In genomic region chr9:136242908-136243525, GRCh38 we compare ENCODE assay signal across 14 cellular contexts. TPM values are rescaled to one million over a fixed set of nuclear protein-coding genes. Genes with fewer than 3 reads are reported as not detected.
DNase-seq lines count a peak whose midpoint lies in the region; ATAC-seq, FAIRE-seq and TF ChIP-seq lines count a peak whose summit lies in the region.
"Had no signal": no experiment of that assay in that cellular context is flagged by ENCODE, and none has a peak within 500 bp of the region (broad histone marks: within the 10 kb centered on the region; RNA-seq: fewer than 3 reads in every experiment).

No MANE protein-coding gene starts in this region.

- no peak overlapping the region for H3K14ac ChIP-seq in trophoblast cell (ENCODE audit: low read length)

- peak in 1 of 2 experiments; percentile 47; a peak in 2 of 4 replicates for TF ChIP-seq RAD21 in K562 (CRISPR knock-in tag; conservative IDR thresholded peaks at IDR 0.05 in 1 of 2, IDR thresholded peaks at IDR 0.05 in 1 of 2)

- H3K36me3 Mint-ChIP-seq in activated T-cell treated with anti-CD3 and anti-CD28 coated beads, Interleukin-2, amount 50 U/mL, for 24 hours (ENCODE audit: low read depth) = peaks cover 60% of the 10 kb centered on the region

- H3K4me3 ChIP-seq in K562 (no peak overlapping the region), trophoblast cell (ENCODE audit: low read depth, low read length) (no peak overlapping the region)
- H3K4me3 ChIP-seq: tibial artery had no signal

- no peak overlapping the region for H2BK120ac ChIP-seq in trophoblast cell (ENCODE audit: insufficient read depth, low read length, poor library complexity)

- H4K91ac ChIP-seq in trophoblast cell (ENCODE audit: low read depth, low read length) = no peak overlapping the region

- H3K79me1 ChIP-seq in trophoblast cell (ENCODE audit: low read length) = no peaks in the 10 kb centered on the region

- WGBS in K562 (ENCODE audit: insufficient coverage, low coverage, missing lambda C conversion rate) = 55% methylated on average over 6 of the region's 6 CpGs
- WGBS in trophoblast cell (ENCODE audit: extremely low coverage, insufficient coverage, insufficient read length) = no CpG with 5 or more reads among the region's 6 CpGs

- no peak overlapping the region for H2AK5ac ChIP-seq in trophoblast cell (ENCODE audit: low read length)

- CTCF ChIA-PET in K562 (lab: Yijun Ruan, JAX; ENCODE audit: low intra/inter-chr PET ratio) = no interaction called here

- H2AFZ ChIP-seq in K562 (ENCODE audit: low read depth, low read length) (no peak overlapping the region), trophoblast cell (ENCODE audit: insufficient read depth, low read length, poor library complexity) (no peak overlapping the region)

- H3K27me3 ChIP-seq in K562 (ENCODE audit: control insufficient read depth in 2 of 2, insufficient read depth in 2 of 2, low read length in 2 of 2) (peaks cover 0 to 13% of the 10 kb centered on the region in 2 experiments; a peak in 2 of 5 replicates), trophoblast cell (ENCODE audit: insufficient read depth, low read length) (no peaks in the 10 kb centered on the region)
- H3K27me3 ChIP-seq: tibial artery had no signal

- TF ChIP-seq EP300 in K562 (IDR thresholded peaks at IDR 0.05; ENCODE audit: low read length) = no peak

- peak; percentile 24 to 49 (median 30); a peak in 3 of 6 replicates for TF ChIP-seq CTCF in K562 (IDR thresholded peaks at IDR 0.05 in 2 of 3, conservative IDR thresholded peaks at IDR 0.05 in 1 of 3; ENCODE audit: insufficient read depth in 2 of 3, low read depth in 1 of 3, low read length in 3 of 3)

- BruUV-seq in K562 (replicated peaks; lab: Mats Ljungman, UMichigan) = no TSS peak

- no peak overlapping the region for H3K23ac ChIP-seq in trophoblast cell (ENCODE audit: low read length)

- peak overlapping the region; percentile 95 for H3K27ac Mint-ChIP-seq in activated T-cell treated with anti-CD3 and anti-CD28 coated beads, Interleukin-2, amount 50 U/mL, for 24 hours

- no peak for DNase-seq in activated T-cell treated with anti-CD3 and anti-CD28 coated beads, Interleukin-2, amount 50 U/mL, for 24 hours
- DNase-seq in activated T-cell treated with anti-CD3 and anti-CD28 coated beads, Interleukin-2, amount 50 U/mL, for 1 hour = no peak
- peak; percentile 84 for DNase-seq in NAMALWA (ENCODE audit: low spot score)
- peak in 1 of 4 experiments; percentile 35 for DNase-seq in K562 (ENCODE audit: extremely low read depth in 1 of 4, low spot score in 3 of 4)
- DNase-seq in trophoblast cell = no peak
- no peak for DNase-seq in HK-2 (ENCODE audit: unreplicated experiment)
- DNase-seq in pons (ENCODE audit: low spot score) = no peak
- DNase-seq: NCI-H2029; SK-N-SH; stimulated activated CD4-positive, alpha-beta T cell treated with anti-CD3 and anti-CD28 coated beads, Interleukin-4, amount 100 ng/mL, for 1 hour; tibial artery had no signal

- H3K4me2 ChIP-seq in K562 (ENCODE audit: insufficient read depth, low read length) = peak overlapping the region; percentile 4; the same call in 1 of the 2 replicates
- no peak overlapping the region for H3K4me2 ChIP-seq in trophoblast cell (ENCODE audit: low read length)

- H2BK12ac ChIP-seq in trophoblast cell (ENCODE audit: low read length) = no peak overlapping the region

- peaks cover 74% of the 10 kb centered on the region for H3K79me2 ChIP-seq in K562 (ENCODE audit: control insufficient read depth, insufficient read depth, low read length)
- H3K79me2 ChIP-seq in trophoblast cell (ENCODE audit: control insufficient read depth, insufficient read depth, low read length, poor library complexity) = no peaks in the 10 kb centered on the region

- H3K9me1 ChIP-seq in K562 (ENCODE audit: control insufficient read depth, insufficient read depth, low read length) = peaks cover 5% of the 10 kb centered on the region

- no peaks in the 10 kb centered on the region for H3K9me3 Mint-ChIP-seq in activated T-cell treated with anti-CD3 and anti-CD28 coated beads, Interleukin-2, amount 50 U/mL, for 24 hours

- no peak overlapping the region for H4K12ac ChIP-seq in trophoblast cell (ENCODE audit: low read depth, low read length)

- ATAC-seq in K562 = peak; percentile 36; the same call in 2 of the 3 replicates
- no peak for ATAC-seq in HG03520 (IDR thresholded peaks at IDR 0.05; ENCODE audit: unreplicated experiment)

- no peak overlapping the region for H3K4ac ChIP-seq in trophoblast cell (ENCODE audit: low read depth, low read length)

- peaks cover 33% of the 10 kb centered on the region for H3K36me3 ChIP-seq in K562 (ENCODE audit: control insufficient read depth, insufficient read depth, low read length)
- H3K36me3 ChIP-seq in trophoblast cell (ENCODE audit: control insufficient read depth in 1 of 2, insufficient read depth in 2 of 2, low read length in 2 of 2) = no peaks in the 10 kb centered on the region
- H3K36me3 ChIP-seq: tibial artery had no signal

- intact Hi-C loops in K562 (cut with micrococcal nuclease) = no loop called here

- FAIRE-seq in K562 (lab: Jason Lieb, UNC) = peak; percentile 55

- POLR2A ChIA-PET in K562 (lab: Yijun Ruan, JAX) = interaction anchor here (0.8 kb wide), 1 partner anchor 13 kb away, joined by 3 read pairs; no protein-coding TSS in a partner anchor

- H3K27me3 Mint-ChIP-seq in activated T-cell treated with anti-CD3 and anti-CD28 coated beads, Interleukin-2, amount 50 U/mL, for 24 hours = no peaks in the 10 kb centered on the region

- peaks cover 44 to 65% of the 10 kb centered on the region in 2 experiments for H3K4me1 ChIP-seq in K562 (replicated peaks in 1 of 2; ENCODE audit: control insufficient read depth in 2 of 2, insufficient read depth in 2 of 2, low read length in 2 of 2)
- H3K4me1 ChIP-seq in trophoblast cell (ENCODE audit: control insufficient read depth in 1 of 2, insufficient read depth in 2 of 2, low read length in 2 of 2) = peaks cover 8 to 11% of the 10 kb centered on the region in 2 experiments

- H3K18ac ChIP-seq in trophoblast cell (ENCODE audit: low read length) = no peak overlapping the region

- peak overlapping the region in 1 of 2 experiments; percentile 7; a peak in 1 of 4 replicates for H3K9ac ChIP-seq in K562 (ENCODE audit: insufficient read depth in 1 of 2, low read depth in 2 of 2, low read length in 2 of 2)
- peak overlapping the region; percentile 61 for H3K9ac ChIP-seq in trophoblast cell (ENCODE audit: low read length)
- H3K9ac ChIP-seq: SK-N-SH had no signal

- H3K4me1 Mint-ChIP-seq in activated T-cell treated with anti-CD3 and anti-CD28 coated beads, Interleukin-2, amount 50 U/mL, for 24 hours (ENCODE audit: low read depth) = peaks cover 60% of the 10 kb centered on the region

- in situ Hi-C loops in K562 (cut with MboI) = no loop called here

- H2BK5ac ChIP-seq in trophoblast cell (ENCODE audit: low read depth, low read length, poor library complexity) = no peak overlapping the region

- H4K8ac ChIP-seq in trophoblast cell (ENCODE audit: low read depth, low read length) = no peak overlapping the region

- no peaks in the 10 kb centered on the region for H3K9me3 ChIP-seq in K562 (replicated peaks; ENCODE audit: control insufficient read depth, insufficient read depth, low read depth, low read length)
- H3K9me3 ChIP-seq in trophoblast cell (ENCODE audit: insufficient read depth, low read depth, low read length) = no peaks in the 10 kb centered on the region
- H3K9me3 ChIP-seq: SK-N-SH, tibial artery had no signal

- peaks cover 35% of the 10 kb centered on the region for H4K20me1 ChIP-seq in K562 (replicated peaks; ENCODE audit: control insufficient read depth, insufficient read depth, low read length)

- H3K27ac ChIP-seq in K562 (ENCODE audit: extremely low read depth, low read depth, low read length) = no peak overlapping the region
- H3K27ac ChIP-seq in trophoblast cell (ENCODE audit: low read depth, low read length) = no peak overlapping the region
- H3K27ac ChIP-seq: tibial artery had no signal

- no peak for TF ChIP-seq POLR2A in K562 (conservative IDR thresholded peaks at IDR 0.05)

- H3K4me3 Mint-ChIP-seq in activated T-cell treated with anti-CD3 and anti-CD28 coated beads, Interleukin-2, amount 50 U/mL, for 24 hours = peak overlapping the region; percentile 89

RNA-seq across cellular contexts. Expression of gene QSOX2, which starts 2.6 kb away (rescaled TPM):
- total RNA-seq in K562 (2011; cell fraction: chromatin; rRNA removed; ENCODE audit: low replicate concordance) = 50.6 and 63.4 TPM in 2 replicates
- 45.7 and 46.1 TPM in 2 replicates for total RNA-seq in K562 (2011; cell fraction: nucleolus; rRNA removed)
- 35.5 and 45.4 TPM in 2 replicates for total RNA-seq in K562 (2011; cell fraction: nucleoplasm; rRNA removed)
- total RNA-seq in K562 (2014; rRNA removed) = 12.7 and 15.0 TPM in 2 replicates
- 9.7 and 10.5 TPM in 2 replicates for total RNA-seq in K562 (2014; rRNA removed; fragmentation: Illumina TruSeq; extraction: Trizol)
- 11.7 and 12.2 TPM in 2 replicates for total RNA-seq in K562 (2015; rRNA removed; fragmentation: Illumina TruSeq; extraction: Trizol)
- 22.3 and 23.7 TPM in 2 replicates for total RNA-seq in K562 (2021)
- 13.5 and 21.5 TPM in 2 replicates for polyA plus RNA-seq in K562 (2011; rRNA removed)
- polyA plus RNA-seq in K562 (2011; cell fraction: cytosol; rRNA removed) = 7.9 and 11.0 TPM in 2 replicates
- 97.5 and 103 TPM in 2 replicates for polyA plus RNA-seq in K562 (2011; cell fraction: nucleus; rRNA removed)
- polyA plus RNA-seq in K562 (2012) = 14.6 and 32.6 TPM in 2 replicates
- 16.1 and 17.4 TPM in 2 replicates for polyA plus RNA-seq in K562 (2014; fragmentation: Illumina TruSeq; extraction: Trizol)
- polyA plus RNA-seq in K562 (2014; fragmentation: Nextera tagmentation; extraction: Ambion mirVana) = under 1 TPM; 0.51 to 0.91 TPM
- polyA plus RNA-seq in K562 (2014; rRNA removed) = 23.6 and 24.2 TPM in 2 replicates
- 9.3 and 10.2 TPM in 2 replicates for polyA minus RNA-seq in K562 (2011; rRNA and poly(A)+ RNA removed)
- 5.9 and 7.6 TPM in 2 replicates for polyA minus RNA-seq in K562 (2011; cell fraction: cytosol; rRNA and poly(A)+ RNA removed)
- 17.8 and 19.0 TPM in 2 replicates for polyA minus RNA-seq in K562 (2011; cell fraction: nucleus; rRNA and poly(A)+ RNA removed)
- 3.9 and 4.3 TPM in 2 replicates for polyA plus RNA-seq in trophoblast cell (2013)

RNA-seq across cellular contexts. Expression of gene LHX3, which starts 38.1 kb away (rescaled TPM):
- 0.09 TPM in 1 of 2 replicates, not detected in the other for total RNA-seq in K562 (2011; cell fraction: chromatin; rRNA removed; ENCODE audit: low replicate concordance)
- total RNA-seq in K562 (2011; cell fraction: nucleolus; rRNA removed) = not detected in 2 replicates
- not detected in 2 replicates for total RNA-seq in K562 (2011; cell fraction: nucleoplasm; rRNA removed)
- total RNA-seq in K562 (2014; rRNA removed) (not detected in 2 replicates), K562 (2014; rRNA removed; fragmentation: Illumina TruSeq; extraction: Trizol) (not detected in 2 replicates), K562 (2015; rRNA removed; fragmentation: Illumina TruSeq; extraction: Trizol) (not detected in 2 replicates), K562 (2021) (0.09 TPM in 1 of 2 replicates, not detected in the other)
- polyA plus RNA-seq in K562 (2011; rRNA removed) (not detected in 2 replicates), K562 (2014; fragmentation: Illumina TruSeq; extraction: Trizol) (not detected in 2 replicates), K562 (2014; fragmentation: Nextera tagmentation; extraction: Ambion mirVana) (not detected), K562 (2014; rRNA removed) (not detected in 2 replicates)
- not detected in 2 replicates for polyA plus RNA-seq in K562 (2011; cell fraction: cytosol; rRNA removed)
- 0.04 TPM in 1 of 2 replicates, not detected in the other for polyA plus RNA-seq in K562 (2011; cell fraction: nucleus; rRNA removed)
- polyA plus RNA-seq in K562 (2012) = 0.91 TPM in 1 of 2 replicates, not detected in the other
- polyA minus RNA-seq in K562 (2011; rRNA and poly(A)+ RNA removed) = not detected in 2 replicates
- not detected in 2 replicates for polyA minus RNA-seq in K562 (2011; cell fraction: cytosol; rRNA and poly(A)+ RNA removed)
- polyA minus RNA-seq in K562 (2011; cell fraction: nucleus; rRNA and poly(A)+ RNA removed) = not detected in 2 replicates
- 0.01 TPM in 2 replicates for polyA plus RNA-seq in trophoblast cell (2013)
- total RNA-seq: H4 had no signal
- polyA plus RNA-seq: BJ, SK-N-SH had no signal
